ENCODE assay signal across 8 cellular contexts in the genomic region with DNA sequence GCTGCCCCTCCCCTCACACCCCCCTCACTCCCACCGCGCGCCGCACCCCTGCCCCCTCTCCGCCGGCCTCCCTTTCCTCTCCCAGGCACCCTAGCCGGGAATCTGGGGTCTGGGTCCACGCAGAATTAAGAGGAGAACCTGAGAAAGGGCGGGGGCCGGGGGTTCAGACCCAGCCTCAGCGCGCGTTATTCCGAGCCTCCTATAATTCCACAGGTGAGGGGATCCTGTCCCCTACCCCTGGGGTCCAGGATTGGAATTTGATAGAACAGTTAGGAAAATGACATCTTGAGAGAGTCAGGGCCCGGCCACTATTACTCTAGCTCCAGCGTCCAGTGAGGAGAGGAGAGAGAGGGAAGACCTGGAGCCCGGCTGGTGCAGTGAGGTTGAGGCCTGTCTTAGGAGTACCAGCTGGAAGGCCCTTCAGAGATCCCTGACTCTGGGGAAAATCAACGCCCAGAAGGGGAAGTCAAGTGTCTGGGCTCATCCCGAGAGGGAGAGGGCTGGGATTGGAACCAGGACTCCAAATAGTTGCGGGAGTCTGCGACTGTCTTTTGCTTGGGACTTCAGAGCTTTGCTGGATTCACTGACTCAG. TPM values are rescaled to one million over a fixed set of nuclear protein-coding genes. Genes with fewer than 3 reads are reported as not detected.
DNase-seq lines count a peak whose midpoint lies in the region; ATAC-seq, FAIRE-seq and TF ChIP-seq lines count a peak whose summit lies in the region.

No MANE protein-coding gene starts in this region.

- H3K36me3 ChIP-seq in GM23338 (ENCODE audit: insufficient read depth): no peaks in the 10 kb centered on the region
- no peaks in the 10 kb centered on the region for H3K36me3 ChIP-seq in psoas muscle (ENCODE audit: insufficient read depth in 1 of 2, low read depth in 1 of 2)

- TF ChIP-seq CTCF in GM23338 (conservative IDR thresholded peaks at IDR 0.05; ENCODE audit: low read depth in 2 of 2) (no peak), VCaP (conservative IDR thresholded peaks at IDR 0.05) (no peak), fibroblast of pulmonary artery (IDR thresholded peaks at IDR 0.05; ENCODE audit: low read length, missing control alignments) (no peak), psoas muscle (IDR thresholded peaks at IDR 0.05) (no peak)

- H3K4me1 ChIP-seq in GM23338 (ENCODE audit: insufficient read depth) (peaks cover 20% of the 10 kb centered on the region; the same call in 1 of the 2 replicates), psoas muscle (no peaks in the 10 kb centered on the region)

- H2AFZ ChIP-seq in GM23338: peak overlapping the region; percentile 98

- H3K4me3 ChIP-seq in GM23338 (peak overlapping the region; percentile 86), fibroblast of pulmonary artery (replicated peaks; ENCODE audit: low read depth, low read length) (peak overlapping the region; percentile 60), psoas muscle (peak overlapping the region; percentile 84)

- H3K27me3 Mint-ChIP-seq in GM23338 (ENCODE audit: insufficient read depth, low read depth, poor library complexity): peaks cover 37% of the 10 kb centered on the region

- peaks cover 18% of the 10 kb centered on the region for H3K27me3 ChIP-seq in GM23338 (ENCODE audit: insufficient read depth)
- H3K27me3 ChIP-seq in psoas muscle (ENCODE audit: insufficient read depth in 3 of 3, low read length in 2 of 3): peaks cover 0 to 3% (median 0%) of the 10 kb centered on the region in 3 donors

- peaks cover 14% of the 10 kb centered on the region for H3F3A ChIP-seq in GM23338 (replicated peaks; ENCODE audit: low read depth)

- H3K79me2 ChIP-seq in GM23338 (replicated peaks; ENCODE audit: insufficient read depth): no peaks in the 10 kb centered on the region

- H3K27ac ChIP-seq in GM23338 (ENCODE audit: low read depth) (no peak overlapping the region), VCaP (peak overlapping the region; percentile 94), psoas muscle (peak overlapping the region; percentile 81)

- no peak overlapping the region for H3K27ac Mint-ChIP-seq in GM23338

- H3K9me3 Mint-ChIP-seq in GM23338: no peaks in the 10 kb centered on the region; the same call in 2 of the 3 replicates

- no peak for FAIRE-seq in HTR-8/SVneo (lab: Jason Lieb, UNC)

- ATAC-seq in GM23338: peak; percentile 14
- ATAC-seq in psoas muscle: no peak
- ATAC-seq in HG03196 (IDR thresholded peaks at IDR 0.05; ENCODE audit: unreplicated experiment): no peak

- intact Hi-C loops in psoas muscle (cut with DNase I): loop anchor here (1.0 to 5.0 kb wide), 3 partner anchors 133 to 208 kb away; no protein-coding TSS in a partner anchor

- H3K4me1 Mint-ChIP-seq in GM23338: peaks cover 45% of the 10 kb centered on the region

- peak overlapping the region; percentile 61 for H3K4me3 Mint-ChIP-seq in GM23338

- H3K9me3 ChIP-seq in psoas muscle: no peaks in the 10 kb centered on the region

- H3K9me2 ChIP-seq in GM23338 (ENCODE audit: insufficient read depth): no peaks in the 10 kb centered on the region

- 30 to 54% (median 34%) methylated on average over 13 to 21 of the region's 21 CpGs for WGBS in psoas muscle, 3 donors

- peak; percentile 62 for DNase-seq in GM23338 (ENCODE audit: low spot score)
- DNase-seq in fibroblast of pulmonary artery (ENCODE audit: low read depth): no peak
- DNase-seq in psoas muscle: peak in 1 of 2 donors; percentile 55
- DNase-seq in GM19240 (ENCODE audit: insufficient read length, low spot score): no peak
- DNase-seq in HTR-8/SVneo (ENCODE audit: insufficient read length, low spot score): no peak
- no peak for DNase-seq in NCI-H510A treated with DMSO at 0.1 percent for 48 hours (lab: John Stamatoyannopoulos, UW)

- H3K36me3 Mint-ChIP-seq in GM23338 (ENCODE audit: low read depth): no peaks in the 10 kb centered on the region

- H3K4me2 ChIP-seq in GM23338: peak overlapping the region; percentile 89

- H4K20me1 ChIP-seq in GM23338 (replicated peaks; ENCODE audit: insufficient read depth): no peaks in the 10 kb centered on the region

TF ChIP-seq in GM23338, 12 proteins besides CTCF, POLR2A, EP300 and RAD21 (continues in another document):
- TF ChIP-seq, protein P1, sequence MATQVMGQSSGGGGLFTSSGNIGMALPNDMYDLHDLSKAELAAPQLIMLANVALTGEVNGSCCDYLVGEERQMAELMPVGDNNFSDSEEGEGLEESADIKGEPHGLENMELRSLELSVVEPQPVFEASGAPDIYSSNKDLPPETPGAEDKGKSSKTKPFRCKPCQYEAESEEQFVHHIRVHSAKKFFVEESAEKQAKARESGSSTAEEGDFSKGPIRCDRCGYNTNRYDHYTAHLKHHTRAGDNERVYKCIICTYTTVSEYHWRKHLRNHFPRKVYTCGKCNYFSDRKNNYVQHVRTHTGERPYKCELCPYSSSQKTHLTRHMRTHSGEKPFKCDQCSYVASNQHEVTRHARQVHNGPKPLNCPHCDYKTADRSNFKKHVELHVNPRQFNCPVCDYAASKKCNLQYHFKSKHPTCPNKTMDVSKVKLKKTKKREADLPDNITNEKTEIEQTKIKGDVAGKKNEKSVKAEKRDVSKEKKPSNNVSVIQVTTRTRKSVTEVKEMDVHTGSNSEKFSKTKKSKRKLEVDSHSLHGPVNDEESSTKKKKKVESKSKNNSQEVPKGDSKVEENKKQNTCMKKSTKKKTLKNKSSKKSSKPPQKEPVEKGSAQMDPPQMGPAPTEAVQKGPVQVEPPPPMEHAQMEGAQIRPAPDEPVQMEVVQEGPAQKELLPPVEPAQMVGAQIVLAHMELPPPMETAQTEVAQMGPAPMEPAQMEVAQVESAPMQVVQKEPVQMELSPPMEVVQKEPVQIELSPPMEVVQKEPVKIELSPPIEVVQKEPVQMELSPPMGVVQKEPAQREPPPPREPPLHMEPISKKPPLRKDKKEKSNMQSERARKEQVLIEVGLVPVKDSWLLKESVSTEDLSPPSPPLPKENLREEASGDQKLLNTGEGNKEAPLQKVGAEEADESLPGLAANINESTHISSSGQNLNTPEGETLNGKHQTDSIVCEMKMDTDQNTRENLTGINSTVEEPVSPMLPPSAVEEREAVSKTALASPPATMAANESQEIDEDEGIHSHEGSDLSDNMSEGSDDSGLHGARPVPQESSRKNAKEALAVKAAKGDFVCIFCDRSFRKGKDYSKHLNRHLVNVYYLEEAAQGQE (IDR thresholded peaks at IDR 0.05; ENCODE audit: unreplicated experiment): no peak

RNA-seq across cellular contexts. Expression of a gene that starts 17.3 kb away (rescaled TPM):
- 23.1 and 28.9 TPM in 2 replicates for total RNA-seq in GM23338 (2014; rRNA removed; shearing (Covaris generic))
- polyA plus RNA-seq in GM23338 (2016; fragmentation: Nextera tagmentation; extraction: Ambion mirVana) (12.8 and 13.1 TPM in 2 replicates), psoas muscle (under 1 TPM in 2 of 3 donors, not detected in 1; 0.06 to 0.69 TPM)
- not detected for total RNA-seq in psoas muscle

RNA-seq across cellular contexts. Expression of a gene that starts 24.7 kb away (rescaled TPM):
- 24.3 and 37.1 TPM in 2 replicates for total RNA-seq in GM23338 (2014; rRNA removed; shearing (Covaris generic))
- polyA plus RNA-seq in GM23338 (2016; fragmentation: Nextera tagmentation; extraction: Ambion mirVana) (91.8 and 106 TPM in 2 replicates), psoas muscle (10 to 100 TPM; 42.6 to 83.9 (median 63.5) TPM)
- total RNA-seq in psoas muscle: 10 to 100 TPM; 28.2 to 44.3 (median 36.2) TPM

RNA-seq across cellular contexts. Expression of a gene that starts 55.2 kb away (rescaled TPM):
- 193 and 196 TPM in 2 replicates for total RNA-seq in GM23338 (2014; rRNA removed; shearing (Covaris generic))
- polyA plus RNA-seq in GM23338 (2016; fragmentation: Nextera tagmentation; extraction: Ambion mirVana) (44.9 and 46.2 TPM in 2 replicates), psoas muscle (10 to 100 TPM in 1 of 3 donors, 1 to 10 TPM in 2; 4.0 to 11.1 (median 9.2) TPM)
- total RNA-seq in psoas muscle: 10 to 100 TPM; 20.4 to 24.9 (median 21.1) TPM

Comparison
In these comparisons a context has a peak if more than half of its experiments do, and no peak if none do; other contexts are left out.
1. RNA of a gene that starts 17.3 kb away (total RNA-seq): 23.1 to 28.9 TPM in GM23338; not detected in psoas muscle; every median in the first group is over 10 times any median in the second.
2. Peak in every context shown above with its lines, with median percentiles within 50 percentile points of each other: H3K4me3 ChIP-seq.